26 cellular contexts compared by ENCODE assay signal in the genomic region with DNA sequence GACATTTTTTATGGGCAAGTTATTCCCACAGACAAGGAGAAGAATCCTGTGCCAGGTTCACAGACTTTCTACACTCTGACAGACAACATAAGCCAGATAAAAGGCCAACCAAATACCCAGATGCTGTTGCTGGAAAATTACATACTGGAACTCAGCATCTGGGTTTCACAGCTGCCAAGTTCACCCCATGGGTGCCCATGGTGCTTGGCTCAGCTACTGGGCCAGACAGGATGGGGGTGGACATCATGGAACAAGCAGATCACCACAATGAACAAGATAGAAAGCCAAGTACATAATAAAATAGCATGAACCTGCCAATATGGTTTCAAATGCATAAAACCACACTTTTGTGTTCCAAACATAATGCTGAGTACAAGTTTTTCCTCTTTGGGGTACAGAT.
"Had no signal": no experiment of that assay in that cellular context is flagged by ENCODE, and none has a peak within 500 bp of the region (broad histone marks: within the 10 kb centered on the region; RNA-seq: fewer than 3 reads in every experiment).

No MANE protein-coding gene starts in this region.

- H3K4me1 ChIP-seq: gastroesophageal sphincter, left ventricle myocardium inferior, pancreas, psoas muscle, right atrium auricular region, spleen, upper lobe of left lung had no signal

- ATAC-seq: activated CD8-positive, alpha-beta T cell treated with anti-CD3 and anti-CD28 coated beads, Interleukin-2, amount 10 ng/mL, durations not matched to agents 7 days and 5 days; activated naive CD8-positive, alpha-beta T cell treated with anti-CD3 and anti-CD28 coated beads, Interleukin-2, amount 50 U/mL, for 24 hours; gastroesophageal sphincter; pancreas; psoas muscle; stimulated activated naive CD8-positive, alpha-beta T cell treated with anti-CD3 and anti-CD28 coated beads, Interleukin-15, Interleukin-2, amounts not matched to agents 100 U/mL and 50 U/mL, for 24 hours had no signal

- H3K36me3 ChIP-seq: gastroesophageal sphincter, left ventricle myocardium inferior, neutrophil, pancreas, right atrium auricular region, spleen, upper lobe of left lung, WERI-Rb-1 had no signal

- H3K27ac Mint-ChIP-seq: activated CD8-positive, alpha-beta T cell treated with anti-CD3 and anti-CD28 coated beads, Interleukin-2, amount 10 ng/mL, durations not matched to agents 7 days and 5 days; activated naive CD8-positive, alpha-beta T cell treated with anti-CD3 and anti-CD28 coated beads, Interleukin-2, amount 50 U/mL, for 24 hours; activated T-helper 1 cell treated with anti-CD3 and anti-CD28 coated beads, Interleukin-12 subunit alpha, Interleukin-12 subunit beta, Interleukin-2, Interleukin-4 antibody, amounts not matched to agents 30 ng/mL and 10 ng/mL and 1 ng/mL, durations not matched to agents 14 hours and 24 hours and 36 hours; nephron; T-helper 2 cell treated with Interferon-gamma antibody and Interleukin-4, amounts not matched to agents 5 μg/mL and 100 μg/mL, for 36 hours had no signal

- H3K9me3 ChIP-seq: neutrophil, pancreas, psoas muscle, right atrium auricular region, upper lobe of left lung had no signal

- H3K27me3 Mint-ChIP-seq: activated naive CD8-positive, alpha-beta T cell treated with anti-CD3 and anti-CD28 coated beads, Interleukin-2, amount 50 U/mL, for 24 hours had no signal

- H3K9me3 Mint-ChIP-seq: activated naive CD8-positive, alpha-beta T cell treated with anti-CD3 and anti-CD28 coated beads, Interleukin-2, amount 50 U/mL, for 24 hours; activated T-helper 1 cell treated with anti-CD3 and anti-CD28 coated beads, Interleukin-12 subunit alpha, Interleukin-12 subunit beta, Interleukin-2, Interleukin-4 antibody, amounts not matched to agents 30 ng/mL and 10 ng/mL and 1 ng/mL, durations not matched to agents 14 hours and 24 hours and 36 hours had no signal

- H3K4me3 Mint-ChIP-seq: activated CD8-positive, alpha-beta T cell treated with anti-CD3 and anti-CD28 coated beads, Interleukin-2, amount 10 ng/mL, durations not matched to agents 7 days and 5 days; activated naive CD8-positive, alpha-beta T cell treated with anti-CD3 and anti-CD28 coated beads, Interleukin-2, amount 50 U/mL, for 24 hours; activated T-helper 1 cell treated with anti-CD3 and anti-CD28 coated beads, Interleukin-12 subunit alpha, Interleukin-12 subunit beta, Interleukin-2, Interleukin-4 antibody, amounts not matched to agents 30 ng/mL and 10 ng/mL and 1 ng/mL, durations not matched to agents 14 hours and 24 hours and 36 hours; nephron; T-helper 2 cell treated with Interferon-gamma antibody and Interleukin-4, amounts not matched to agents 5 μg/mL and 100 μg/mL, for 36 hours had no signal

- H3K27me3 ChIP-seq: gastroesophageal sphincter, neutrophil, pancreas, right atrium auricular region, spleen, upper lobe of left lung had no signal

- H3K4me3 ChIP-seq: gastroesophageal sphincter, left ventricle myocardium inferior, pancreas, psoas muscle, right atrium auricular region, spleen, upper lobe of left lung had no signal

- H3K27ac ChIP-seq: gastroesophageal sphincter, left ventricle myocardium inferior, neutrophil, pancreas, psoas muscle, right atrium auricular region, spleen, upper lobe of left lung, WERI-Rb-1 had no signal

- H3K4me1 Mint-ChIP-seq: activated naive CD8-positive, alpha-beta T cell treated with anti-CD3 and anti-CD28 coated beads, Interleukin-2, amount 50 U/mL, for 24 hours; nephron had no signal

- DNase-seq: activated CD4-positive, alpha-beta T cell treated with anti-CD3 and anti-CD28 coated beads for 1 hour; activated CD4-positive, alpha-beta T cell treated with anti-CD3 and anti-CD28 coated beads, Interleukin-2, amount 50 U/mL, for 1 hour; activated CD8-positive, alpha-beta T cell treated with anti-CD3 and anti-CD28 coated beads, Interleukin-2, amount 10 ng/mL, durations not matched to agents 7 days and 5 days; activated gamma-delta T cell; activated naive CD4-positive, alpha-beta T cell treated with anti-CD3 and anti-CD28 coated beads, Interleukin-2, amount 50 U/mL, for 16 hours; activated naive CD8-positive, alpha-beta T cell treated with anti-CD3 and anti-CD28 coated beads, Interleukin-2, amount 50 U/mL, for 24 hours; anterior cingulate cortex; central memory CD4-positive, alpha-beta T cell; effector memory CD4-positive, alpha-beta T cell; head of caudate nucleus; hypothalamus; left ventricle myocardium inferior; midbrain; pancreas; psoas muscle; spleen; stimulated activated CD4-positive, alpha-beta T cell treated with anti-CD3 and anti-CD28 coated beads, Interleukin-4, amount 100 ng/mL, for 4 hours; stimulated activated naive CD8-positive, alpha-beta T cell treated with anti-CD3 and anti-CD28 coated beads, Interleukin-15, Interleukin-2, amounts not matched to agents 100 U/mL and 50 U/mL, for 24 hours; upper lobe of left lung; WERI-Rb-1 had no signal
